In genomic region chr6:157227202-157228166, GRCh38 we compare ENCODE assay signal across 9 cellular contexts.
DNase-seq lines count a peak whose midpoint lies in the region; ATAC-seq and TF ChIP-seq lines count a peak whose summit lies in the region.
"Had no signal": no experiment of that assay in that cellular context is flagged by ENCODE, and none has a peak within 500 bp of the region (broad histone marks: within the 10 kb centered on the region; RNA-seq: fewer than 3 reads in every experiment).

No MANE protein-coding gene starts in this region.

- H3K27me3 Mint-ChIP-seq in Calu3 (ENCODE audit: unreplicated experiment) = no peaks in the 10 kb centered on the region

- BruUV-seq in Calu3 (replicated peaks; lab: Mats Ljungman, UMichigan) (no TSS peak), IMR-90 (replicated peaks; lab: Mats Ljungman, UMichigan) (no TSS peak)

- H3K9ac ChIP-seq in IMR-90 (ENCODE audit: low read depth, low read length) (no peak overlapping the region), mesendoderm (ENCODE audit: low read length) (no peak overlapping the region)

- H3K27ac ChIP-seq in IMR-90 (ENCODE audit: insufficient read depth, low read length) (no peak overlapping the region), ascending aorta (peak overlapping the region; percentile 97 to 98), mesendoderm (ENCODE audit: low read depth, low read length) (no peak overlapping the region), SJCRH30 (no peak overlapping the region)

- H2AFZ ChIP-seq in IMR-90 (replicated peaks; ENCODE audit: low read length, poor library complexity) = no peak overlapping the region

- H2AK5ac ChIP-seq in IMR-90 (ENCODE audit: low read depth, low read length) (no peak overlapping the region), mesendoderm (ENCODE audit: low read length) (no peak overlapping the region)

- dilution Hi-C loops in IMR-90 (cut with HindIII; ENCODE audit: low sequenced_read_pairs, unreplicated experiment) = no loop called here

- peaks cover 3% of the 10 kb centered on the region for H3K4me1 Mint-ChIP-seq in Calu3 (ENCODE audit: low read depth, unreplicated experiment)

- peaks cover under 1% of the 10 kb centered on the region for H3K9me3 Mint-ChIP-seq in Calu3 (ENCODE audit: low read depth, unreplicated experiment)

- in situ Hi-C loops in IMR-90 (cut with MboI; ENCODE audit: low sequenced_read_pairs) = no loop called here

- H3K4ac ChIP-seq in IMR-90 (ENCODE audit: low read depth, low read length) = no peak overlapping the region
- no peak overlapping the region for H3K4ac ChIP-seq in mesendoderm (ENCODE audit: low read depth, low read length)

- intact Hi-C loops in Calu3 (cut with micrococcal nuclease; ENCODE audit: unreplicated experiment) (loop anchor here (2.0 kb wide), 1 partner anchor 45 kb away; no protein-coding TSS in a partner anchor), IMR-90 (cut with micrococcal nuclease) (no loop called here), ascending aorta (cut with DNase I) (no loop called here)

- no peaks in the 10 kb centered on the region for H3K9me3 ChIP-seq in IMR-90 (ENCODE audit: control insufficient read depth, insufficient read depth, low read length)
- no peaks in the 10 kb centered on the region for H3K9me3 ChIP-seq in ascending aorta
- H3K9me3 ChIP-seq in SJCRH30 (replicated peaks) = no peaks in the 10 kb centered on the region

- no peak overlapping the region for H3K4me3 ChIP-seq in IMR-90 (ENCODE audit: insufficient read depth, low read depth, low read length)
- no peak overlapping the region for H3K4me3 ChIP-seq in ascending aorta
- no peak overlapping the region for H3K4me3 ChIP-seq in mesendoderm (ENCODE audit: low read length)
- no peak overlapping the region for H3K4me3 ChIP-seq in SJCRH30

- H4K8ac ChIP-seq in IMR-90 (ENCODE audit: low read depth in 2 of 2, low read length in 2 of 2) (no peak overlapping the region), mesendoderm (ENCODE audit: low read depth, low read length) (no peak overlapping the region)

- H3K23ac ChIP-seq in IMR-90 (ENCODE audit: low read depth, low read length) (no peak overlapping the region), mesendoderm (ENCODE audit: low read length) (no peak overlapping the region)

- CTCF ChIA-PET in Calu3 (lab: Charles Lee) (no interaction called here), IMR-90 (lab: Yijun Ruan, JAX) (interaction anchor here (0.6 kb wide), 1 partner anchor 58 kb away, joined by 3 read pairs; no protein-coding TSS in a partner anchor)

- H3K36me3 ChIP-seq in IMR-90 (ENCODE audit: control insufficient read depth, insufficient read depth, low read length) = no peaks in the 10 kb centered on the region
- no peaks in the 10 kb centered on the region for H3K36me3 ChIP-seq in ascending aorta
- no peaks in the 10 kb centered on the region for H3K36me3 ChIP-seq in mesendoderm (ENCODE audit: control insufficient read depth, insufficient read depth, low read length)
- no peaks in the 10 kb centered on the region for H3K36me3 ChIP-seq in SJCRH30

- no peak for TF ChIP-seq POLR2A in IMR-90 (IDR thresholded peaks at IDR 0.05; ENCODE audit: low read depth, low read length)

- no peak overlapping the region for H3K18ac ChIP-seq in IMR-90 (ENCODE audit: low read depth, low read length)
- H3K18ac ChIP-seq in mesendoderm (ENCODE audit: low read length) = no peak overlapping the region

- H3K14ac ChIP-seq in IMR-90 (replicated peaks; ENCODE audit: low read depth, low read length) = no peak overlapping the region

- H2AK9ac ChIP-seq in IMR-90 (replicated peaks; ENCODE audit: low read depth, low read length, poor library complexity) = peak overlapping the region; percentile 5

- peak; percentile 42; the same call in 1 of the 2 replicates for ATAC-seq in IMR-90 (ENCODE audit: low read depth)
- no peak for ATAC-seq in GM18868 (IDR thresholded peaks at IDR 0.05; ENCODE audit: unreplicated experiment)

- peaks cover 3% of the 10 kb centered on the region for H3K36me3 Mint-ChIP-seq in Calu3 (ENCODE audit: insufficient read depth, unreplicated experiment)

- WGBS in IMR-90 (ENCODE audit: extremely low coverage in 2 of 2, insufficient read length in 1 of 2), 2 experiments = 89% methylated on average over 26 of the region's 36 CpGs; no CpG with 5 or more reads in 1 of the 2 experiments
- no CpG with 5 or more reads among the region's 36 CpGs for WGBS in mesendoderm (ENCODE audit: extremely low coverage, insufficient coverage, low lambda C conversion rate)

- no peak overlapping the region for H2BK5ac ChIP-seq in IMR-90 (ENCODE audit: low read depth, low read length, poor library complexity, severe bottlenecking)
- H2BK5ac ChIP-seq in mesendoderm (ENCODE audit: low read length) = no peak overlapping the region

- H3K4me1 ChIP-seq in IMR-90 (ENCODE audit: control insufficient read depth, insufficient read depth, low read length) (no peaks in the 10 kb centered on the region), ascending aorta (peaks cover 10 to 42% of the 10 kb centered on the region in 2 donors), mesendoderm (ENCODE audit: control insufficient read depth, low read depth, low read length) (no peaks in the 10 kb centered on the region), SJCRH30 (peaks cover 13% of the 10 kb centered on the region)

- H4K5ac ChIP-seq in IMR-90 (ENCODE audit: low read depth, low read length) (no peak overlapping the region), mesendoderm (ENCODE audit: low read length) (no peak overlapping the region)

- H3K27me3 ChIP-seq in IMR-90 (ENCODE audit: control insufficient read depth, insufficient read depth, low read length) (peaks cover 3% of the 10 kb centered on the region; the same call in 1 of the 2 replicates), ascending aorta (no peaks in the 10 kb centered on the region), mesendoderm (ENCODE audit: insufficient read depth, low read length, poor library complexity) (no peaks in the 10 kb centered on the region), SJCRH30 (no peaks in the 10 kb centered on the region; the same call in 1 of the 2 replicates)

- H3K4me3 Mint-ChIP-seq in Calu3 (ENCODE audit: low read depth, unreplicated experiment) = no peak overlapping the region

- no peak overlapping the region for H3K4me2 ChIP-seq in IMR-90 (ENCODE audit: low read depth, low read length)
- no peak overlapping the region for H3K4me2 ChIP-seq in mesendoderm (ENCODE audit: low read length)

- peak; percentile 21 for TF ChIP-seq CTCF in Calu3 (IDR thresholded peaks at IDR 0.05; ENCODE audit: unreplicated experiment)
- peak; percentile 36; the same call in 1 of the 2 replicates for TF ChIP-seq CTCF in IMR-90 (conservative IDR thresholded peaks at IDR 0.05; ENCODE audit: low read depth, low read length)
- no peak for TF ChIP-seq CTCF in ascending aorta (IDR thresholded peaks at IDR 0.05)

- H3K56ac ChIP-seq in IMR-90 (ENCODE audit: extremely low read depth, insufficient read depth, low read length) (no peak overlapping the region), mesendoderm (ENCODE audit: low read length) (no peak overlapping the region)

- H3K79me2 ChIP-seq in mesendoderm (ENCODE audit: control insufficient read depth, insufficient read depth, low read length) = no peaks in the 10 kb centered on the region

- no peak overlapping the region for H2BK15ac ChIP-seq in IMR-90 (ENCODE audit: low read depth, low read length)
- no peak overlapping the region for H2BK15ac ChIP-seq in mesendoderm (replicated peaks; ENCODE audit: low read depth)

- no peak overlapping the region for H2BK20ac ChIP-seq in IMR-90 (ENCODE audit: low read depth, low read length)

- peak; percentile 22 for DNase-seq in Calu3
- DNase-seq in IMR-90 = no peak
- peak in 1 of 2 donors; percentile 60 for DNase-seq in ascending aorta (ENCODE audit: low spot score in 2 of 2)
- peak; percentile 33 for DNase-seq in mesendoderm
- no peak for DNase-seq in DMS114 treated with DMSO at 0.1 percent for 48 hours (lab: John Stamatoyannopoulos, UW; ENCODE audit: unreplicated experiment)
- DNase-seq in SJCRH30 = no peak
- DNase-seq in T-helper 9 cell = no peak
- DNase-seq: amygdala had no signal

- POLR2A ChIA-PET in IMR-90 (lab: Charles Lee; ENCODE audit: unreplicated experiment) = interaction anchor here (0.6 kb wide), 1 partner anchor 13 kb away, joined by 11 read pairs; no protein-coding TSS in a partner anchor

- no peak overlapping the region for H3K27ac Mint-ChIP-seq in Calu3 (ENCODE audit: unreplicated experiment)

- H2BK120ac ChIP-seq in IMR-90 (ENCODE audit: low read depth, low read length) = no peak overlapping the region
- H2BK120ac ChIP-seq in mesendoderm (ENCODE audit: low read depth, low read length) = no peak overlapping the region

- H4K91ac ChIP-seq in IMR-90 (ENCODE audit: insufficient read depth, low read depth, low read length) = no peak overlapping the region

- peak; percentile 22; the same call in 1 of the 2 replicates for TF ChIP-seq RAD21 in IMR-90 (IDR thresholded peaks at IDR 0.05; ENCODE audit: low read length)

- peaks cover 4% of the 10 kb centered on the region; the same call in 1 of the 2 replicates for H3K9me1 ChIP-seq in IMR-90 (ENCODE audit: insufficient read depth, low read length)

- H3K79me1 ChIP-seq in IMR-90 (ENCODE audit: low read depth in 1 of 2, low read length in 2 of 2) (no peaks in the 10 kb centered on the region), mesendoderm (ENCODE audit: low read length) (no peaks in the 10 kb centered on the region)

- H4K20me1 ChIP-seq in IMR-90 (ENCODE audit: insufficient read depth, low read length) = no peaks in the 10 kb centered on the region

TF ChIP-seq in IMR-90, 13 proteins besides CTCF, POLR2A, EP300 and RAD21 (continues in another document):
- no peak for TF ChIP-seq CEBPB (IDR thresholded peaks at IDR 0.05; ENCODE audit: low read depth, low read length)
- TF ChIP-seq MAFK (IDR thresholded peaks at IDR 0.05; ENCODE audit: low read depth, low read length) = no peak
- no peak for TF ChIP-seq BHLHE40 (IDR thresholded peaks at IDR 0.05; ENCODE audit: low read depth, low read length)
- TF ChIP-seq SMC3 (IDR thresholded peaks at IDR 0.05; ENCODE audit: low read depth, low read length) = no peak
- no peak for TF ChIP-seq RFX5 (IDR thresholded peaks at IDR 0.05; ENCODE audit: low read depth, low read length)
- no peak for TF ChIP-seq ELK1 (IDR thresholded peaks at IDR 0.05; ENCODE audit: borderline replicate concordance, low read depth, low read length)
- TF ChIP-seq MAZ (IDR thresholded peaks at IDR 0.05; ENCODE audit: borderline replicate concordance, low read depth, low read length) = no peak
- no peak for TF ChIP-seq MXI1 (IDR thresholded peaks at IDR 0.05; ENCODE audit: borderline replicate concordance, low read depth, low read length)
- TF ChIP-seq CHD1 (IDR thresholded peaks at IDR 0.05; ENCODE audit: low read depth, low read length) = no peak

Comparison
In these comparisons a context has a peak if more than half of its experiments do, and no peak if none do; other contexts are left out.
1. DNase-seq: peak in Calu3 (single experiment) and mesendoderm (single experiment); none in IMR-90 (single experiment), DMS114 treated with DMSO at 0.1 percent for 48 hours (single experiment), SJCRH30 (0 of 2) and T-helper 9 cell (single experiment).
2. CTCF ChIP-seq: peak in Calu3 (single experiment) and IMR-90 (single experiment); none in ascending aorta (0 of 3).
3. H3K27ac ChIP-seq: peak in ascending aorta (2 of 2); none in IMR-90 (single experiment), mesendoderm (single experiment) and SJCRH30 (single experiment).